ENCODE assay signal across 18 cellular contexts in the genomic region with DNA sequence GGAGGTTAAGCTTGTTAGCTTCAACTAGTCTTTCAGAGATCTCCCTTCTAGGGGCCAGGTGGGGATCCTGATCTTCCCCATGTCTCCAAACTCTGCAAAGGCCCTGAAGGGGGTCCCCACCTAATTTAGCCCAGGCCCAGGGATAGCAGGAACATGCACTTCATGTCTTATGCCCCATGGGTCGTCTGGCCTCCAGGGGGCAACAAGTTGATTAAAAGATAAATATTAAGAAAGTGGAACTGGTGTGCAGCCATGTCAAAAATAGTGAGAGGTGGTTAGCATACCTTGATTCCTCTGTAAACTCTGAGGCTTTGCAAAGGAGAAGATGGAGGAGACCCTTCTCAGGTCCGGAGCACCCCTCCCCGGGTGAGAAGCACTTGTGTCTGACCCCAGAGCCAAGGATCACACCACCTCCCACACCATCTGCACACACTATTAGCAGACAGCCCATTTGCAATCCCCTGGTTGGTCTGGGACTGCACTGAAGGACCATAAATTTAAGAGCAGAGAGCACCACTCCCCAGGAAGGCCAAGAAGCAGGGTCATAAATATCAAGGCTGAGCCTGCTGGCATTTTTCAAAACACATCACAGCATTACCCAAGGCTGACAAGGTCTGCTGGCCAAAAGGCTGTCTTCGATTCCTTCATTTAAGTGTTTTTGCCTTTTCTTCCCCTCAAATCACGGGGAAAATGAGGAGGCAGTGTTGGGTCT. TPM values are rescaled to one million over a fixed set of nuclear protein-coding genes. Genes with fewer than 3 reads are reported as not detected.
"Had no signal": no experiment of that assay in that cellular context is flagged by ENCODE, and none has a peak within 500 bp of the region (broad histone marks: within the 10 kb centered on the region; RNA-seq: fewer than 3 reads in every experiment).

No MANE protein-coding gene starts in this region.

- H3K4me1 Mint-ChIP-seq: activated CD8-positive, alpha-beta memory T cell treated with anti-CD3 and anti-CD28 coated beads, Interleukin-2, amount 10 ng/mL, durations not matched to agents 7 days and 5 days had no signal

- H3K4me3 ChIP-seq: ovary, thyroid gland had no signal

- H3K27me3 ChIP-seq: brain microvascular endothelial cell, ovary, thyroid gland had no signal

- H3K27ac ChIP-seq: brain microvascular endothelial cell, ovary, thyroid gland had no signal

- H3K4me3 Mint-ChIP-seq: activated CD8-positive, alpha-beta memory T cell treated with anti-CD3 and anti-CD28 coated beads, Interleukin-2, amount 10 ng/mL, durations not matched to agents 7 days and 5 days; activated T-cell treated with anti-CD3 and anti-CD28 coated beads, Interleukin-2, amount 50 U/mL, for 24 hours; neural crest cell had no signal

- H3K9me3 Mint-ChIP-seq: activated naive CD4-positive, alpha-beta T cell treated with anti-CD3 and anti-CD28 coated beads, Interleukin-2, amount 50 U/mL, for 72 hours; activated T-cell treated with anti-CD3 and anti-CD28 coated beads, Interleukin-2, amount 50 U/mL, for 24 hours; neural crest cell had no signal

- H3K36me3 Mint-ChIP-seq: activated CD8-positive, alpha-beta memory T cell treated with anti-CD3 and anti-CD28 coated beads, Interleukin-2, amount 10 ng/mL, durations not matched to agents 7 days and 5 days; activated naive CD4-positive, alpha-beta T cell treated with anti-CD3 and anti-CD28 coated beads, Interleukin-2, amount 50 U/mL, for 72 hours had no signal

- H3K27ac Mint-ChIP-seq: activated CD8-positive, alpha-beta memory T cell treated with anti-CD3 and anti-CD28 coated beads, Interleukin-2, amount 10 ng/mL, durations not matched to agents 7 days and 5 days; activated naive CD4-positive, alpha-beta T cell treated with anti-CD3 and anti-CD28 coated beads, Interleukin-2, amount 50 U/mL, for 72 hours; activated T-cell treated with anti-CD3 and anti-CD28 coated beads, Interleukin-2, amount 50 U/mL, for 24 hours had no signal

- H3K36me3 ChIP-seq: brain microvascular endothelial cell, ovary, thyroid gland had no signal

- DNase-seq: activated CD4-positive, alpha-beta T cell treated with anti-CD3 and anti-CD28 coated beads, Interleukin-2, amount 50 U/mL, for 4 hours; activated CD4-positive, CD25-positive, alpha-beta regulatory T cell treated with anti-CD3 and anti-CD28 coated beads, Interleukin-2, amount 50 U/mL, for 72 hours; activated CD8-positive, alpha-beta memory T cell treated with anti-CD3 and anti-CD28 coated beads, Interleukin-2, amount 10 ng/mL, durations not matched to agents 7 days and 5 days; activated effector memory CD4-positive, alpha-beta T cell treated with Interleukin-2 at 50 U/mL for 16 hours; activated T-cell treated with anti-CD3 and anti-CD28 coated beads, Interleukin-2, amount 50 U/mL, for 24 hours; amygdala; brain microvascular endothelial cell; cerebellar nuclear complex; left colon; mammary epithelial cell; ovary; stimulated activated CD4-positive, alpha-beta T cell treated with anti-CD3 and anti-CD28 coated beads, Interleukin-4, amount 100 ng/mL, for 24 hours; thyroid gland had no signal

- H3K9me3 ChIP-seq: ovary, thyroid gland had no signal

- ATAC-seq: activated CD8-positive, alpha-beta memory T cell treated with anti-CD3 and anti-CD28 coated beads, Interleukin-2, amount 10 ng/mL, durations not matched to agents 7 days and 5 days; activated naive CD4-positive, alpha-beta T cell treated with anti-CD3 and anti-CD28 coated beads, Interleukin-2, amount 50 U/mL, for 72 hours; esophagus mucosa; left colon had no signal

- H3K27me3 Mint-ChIP-seq: activated CD8-positive, alpha-beta memory T cell treated with anti-CD3 and anti-CD28 coated beads, Interleukin-2, amount 10 ng/mL, durations not matched to agents 7 days and 5 days; activated T-cell treated with anti-CD3 and anti-CD28 coated beads, Interleukin-2, amount 50 U/mL, for 24 hours had no signal

RNA-seq across cellular contexts. Expression of gene LRRC18, which starts 44.2 kb away (rescaled TPM):
- total RNA-seq: activated CD8-positive, alpha-beta memory T cell treated with anti-CD3 and anti-CD28 coated beads, Interleukin-2, amount 10 ng/mL, durations not matched to agents 7 days and 5 days; activated naive CD4-positive, alpha-beta T cell treated with anti-CD3 and anti-CD28 coated beads, Interleukin-2, amount 50 U/mL, for 72 hours; dermis microvascular lymphatic vessel endothelial cell; esophagus mucosa; fibroblast of villous mesenchyme; left colon; mammary epithelial cell; neural crest cell; thyroid gland had no signal
- polyA plus RNA-seq: mammary epithelial cell had no signal
